Comparison of ENCODE assay signal across 16 cellular contexts in genomic region chr11:99316761-99317475, GRCh38.
A peak's percentile ranks its signal among the peaks of the same experiment; 100 is the strongest.
DNase-seq lines count a peak whose midpoint lies in the region; ATAC-seq, FAIRE-seq and TF ChIP-seq lines count a peak whose summit lies in the region.
"Had no signal": no experiment of that assay in that cellular context is flagged by ENCODE, and none has a peak within 500 bp of the region (broad histone marks: within the 10 kb centered on the region; RNA-seq: fewer than 3 reads in every experiment).

No MANE protein-coding gene starts in this region.

- H3K9me3 ChIP-seq in CD8-positive, alpha-beta T cell (ENCODE audit: low read length): no peaks in the 10 kb centered on the region

- peak overlapping the region; percentile 44 for H3K4me3 Mint-ChIP-seq in mesothelial cell of epicardium
- no peak overlapping the region for H3K4me3 Mint-ChIP-seq in CD8-positive, alpha-beta T cell
- H3K4me3 Mint-ChIP-seq: CD8-positive, alpha-beta memory T cell; T-cell had no signal

- H3K4me3 ChIP-seq in astrocyte of the cerebellum (ENCODE audit: low read depth, low read length): no peak overlapping the region
- H3K4me3 ChIP-seq in CD8-positive, alpha-beta T cell (ENCODE audit: low read depth, low read length): no peak overlapping the region

- no peak overlapping the region for H3K27ac Mint-ChIP-seq in mesothelial cell of epicardium
- no peak overlapping the region for H3K27ac Mint-ChIP-seq in CD8-positive, alpha-beta T cell
- H3K27ac Mint-ChIP-seq: CD8-positive, alpha-beta memory T cell; T-cell had no signal

- H3K27me3 ChIP-seq in CD8-positive, alpha-beta T cell (ENCODE audit: insufficient read depth, low read length): no peaks in the 10 kb centered on the region

- TF ChIP-seq POLR2A in H54 (IDR thresholded peaks at IDR 0.05; ENCODE audit: low read depth, low read length): no peak

- H3K36me3 ChIP-seq in CD8-positive, alpha-beta T cell (ENCODE audit: insufficient read depth, low read length): no peaks in the 10 kb centered on the region

- no peaks in the 10 kb centered on the region for H3K4me1 ChIP-seq in CD8-positive, alpha-beta T cell (ENCODE audit: insufficient read depth, low read length)

- H3K27ac ChIP-seq in CD8-positive, alpha-beta T cell (ENCODE audit: low read depth, low read length): no peak overlapping the region
- H3K27ac ChIP-seq: KMS-11 had no signal

- FAIRE-seq in H54 (lab: Jason Lieb, UNC): no peak
- FAIRE-seq: colon, small intestine had no signal

- no peaks in the 10 kb centered on the region for H3K36me3 Mint-ChIP-seq in mesothelial cell of epicardium
- H3K36me3 Mint-ChIP-seq in CD8-positive, alpha-beta T cell: no peaks in the 10 kb centered on the region
- H3K36me3 Mint-ChIP-seq: CD8-positive, alpha-beta memory T cell; T-cell had no signal

- DNase-seq in DMS153 (lab: John Stamatoyannopoulos, UW) (peak; percentile 15), NCI-H1694 treated with DMSO at 0.1 percent for 48 hours (lab: John Stamatoyannopoulos, UW) (peak; percentile 27), astrocyte of the cerebellum (ENCODE audit: low read depth) (peak; percentile 22), mesothelial cell of epicardium (ENCODE audit: low spot score in 2 of 2, unreplicated experiment in 2 of 2) (no peak), NCI-H1930 (lab: John Stamatoyannopoulos, UW) (no peak), H54 (ENCODE audit: insufficient read length, low spot score) (no peak)
- no peak for DNase-seq in CD8-positive, alpha-beta T cell
- DNase-seq: CD8-positive, alpha-beta memory T cell; GOT3; NCI-H2029; OCI-M1; small intestine; T-cell had no signal

- no peaks in the 10 kb centered on the region for H3K9me3 Mint-ChIP-seq in mesothelial cell of epicardium
- H3K9me3 Mint-ChIP-seq in CD8-positive, alpha-beta T cell: peaks cover 11% of the 10 kb centered on the region

- POLR2A ChIA-PET in CD8-positive, alpha-beta T cell (lab: Charles Lee): no interaction called here

- ATAC-seq in CD8-positive, alpha-beta T cell: no peak
- ATAC-seq in HG03045 (IDR thresholded peaks at IDR 0.05; ENCODE audit: unreplicated experiment): no peak
- ATAC-seq: T-cell had no signal

- peaks cover 30% of the 10 kb centered on the region for H3K4me1 Mint-ChIP-seq in mesothelial cell of epicardium
- no peaks in the 10 kb centered on the region for H3K4me1 Mint-ChIP-seq in CD8-positive, alpha-beta T cell (ENCODE audit: low read depth)
- H3K4me1 Mint-ChIP-seq: CD8-positive, alpha-beta memory T cell; T-cell had no signal

- CTCF ChIA-PET in CD8-positive, alpha-beta T cell (lab: Charles Lee): no interaction called here

- in situ Hi-C loops in astrocyte of the cerebellum (cut with HindIII; ENCODE audit: low sequenced_read_pairs): no loop called here

- TF ChIP-seq CTCF in astrocyte of the cerebellum (IDR thresholded peaks at IDR 0.05; ENCODE audit: low read depth, low read length, missing control alignments): no peak
- no peak for TF ChIP-seq CTCF in mesothelial cell of epicardium (IDR thresholded peaks at IDR 0.05; ENCODE audit: unreplicated experiment)
- TF ChIP-seq CTCF in CD8-positive, alpha-beta T cell (IDR thresholded peaks at IDR 0.05): no peak

- intact Hi-C loops in CD8-positive, alpha-beta T cell (cut with DNase I, micrococcal nuclease): no loop called here

- no peaks in the 10 kb centered on the region for H3K27me3 Mint-ChIP-seq in mesothelial cell of epicardium (ENCODE audit: low read depth)
- no peaks in the 10 kb centered on the region for H3K27me3 Mint-ChIP-seq in CD8-positive, alpha-beta T cell (ENCODE audit: low read depth)
- H3K27me3 Mint-ChIP-seq: CD8-positive, alpha-beta memory T cell; T-cell had no signal

Comparison
In these comparisons a context has a peak if more than half of its experiments do, and no peak if none do; other contexts are left out.
1. DNase-seq: peak in DMS153 (single experiment), NCI-H1694 treated with DMSO at 0.1 percent for 48 hours (single experiment) and astrocyte of the cerebellum (single experiment); none in mesothelial cell of epicardium (0 of 2), CD8-positive, alpha-beta T cell (0 of 7), NCI-H1930 (0 of 2) and H54 (single experiment).